16 cellular contexts compared by ENCODE assay signal in the genomic region with DNA sequence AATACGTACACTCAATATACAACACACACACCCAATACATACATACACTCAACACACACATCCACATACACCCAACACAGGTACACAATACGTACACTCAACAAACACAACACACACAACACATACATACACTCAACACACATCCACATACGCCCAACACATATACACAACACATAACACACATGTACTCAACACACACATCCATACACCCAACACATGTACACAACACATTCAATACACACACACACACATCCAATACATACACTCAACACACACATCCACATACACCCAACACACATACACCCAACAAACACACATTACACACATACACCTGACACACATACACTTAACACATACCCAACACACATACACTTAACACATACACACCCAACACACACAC.
"Had no signal": no experiment of that assay in that cellular context is flagged by ENCODE, and none has a peak within 500 bp of the region (broad histone marks: within the 10 kb centered on the region; RNA-seq: fewer than 3 reads in every experiment).

No MANE protein-coding gene starts in this region.

- H3K27ac ChIP-seq: spleen, testis, upper lobe of left lung had no signal

- H3K4me1 Mint-ChIP-seq: memory B cell; stimulated activated memory B cell treated with anti-CD40 and anti-IgM and Interleukin-4, amounts not matched to agents 10 μg/mL and 1 μg/mL and 100 μg/mL, for 72 hours had no signal

- H3K4me3 ChIP-seq: spleen, testis, upper lobe of left lung had no signal

- ATAC-seq: activated T-cell treated with anti-CD3 and anti-CD28 coated beads, Interleukin-2, amount 50 U/mL, for 72 hours; esophagus mucosa; natural killer cell; stimulated activated memory B cell treated with anti-CD40 and anti-IgM and Interleukin-4, amounts not matched to agents 10 μg/mL and 1 μg/mL and 100 μg/mL, for 72 hours had no signal

- FAIRE-seq: TTC549 had no signal

- H3K36me3 Mint-ChIP-seq: natural killer cell had no signal

- H3K9me3 Mint-ChIP-seq: activated T-cell treated with anti-CD3 and anti-CD28 coated beads, Interleukin-2, amount 50 U/mL, for 72 hours; memory B cell; natural killer cell; stimulated activated memory B cell treated with anti-CD40 and anti-IgM and Interleukin-4, amounts not matched to agents 10 μg/mL and 1 μg/mL and 100 μg/mL, for 72 hours; T-helper 2 cell treated with Interferon-gamma antibody and Interleukin-4, amounts not matched to agents 5 μg/mL and 100 μg/mL, for 36 hours had no signal

- H3K36me3 ChIP-seq: upper lobe of left lung had no signal

- H3K27me3 Mint-ChIP-seq: memory B cell; stimulated activated memory B cell treated with anti-CD40 and anti-IgM and Interleukin-4, amounts not matched to agents 10 μg/mL and 1 μg/mL and 100 μg/mL, for 72 hours had no signal

- DNase-seq: activated CD4-positive, alpha-beta T cell treated with anti-CD3 and anti-CD28 coated beads, Interleukin-2, amount 50 U/mL, for 4 hours; activated effector memory CD4-positive, alpha-beta T cell treated with anti-CD3 and anti-CD28 coated beads, Interleukin-2, amount 50 U/mL, for 16 hours; activated naive CD4-positive, alpha-beta T cell treated with anti-CD3 and anti-CD28 coated beads, Interleukin-2, amount 50 U/mL, for 16 hours; activated T-cell treated with anti-CD3 and anti-CD28 coated beads, Interleukin-2, amount 50 U/mL, for 72 hours; aorta; cortex of kidney; natural killer cell; spleen; stimulated activated CD4-positive, alpha-beta T cell treated with anti-CD3 and anti-CD28 coated beads, Interleukin-4, amount 100 ng/mL, for 4 hours; testis; upper lobe of left lung had no signal

- H3K27ac Mint-ChIP-seq: activated T-cell treated with anti-CD3 and anti-CD28 coated beads, Interleukin-2, amount 50 U/mL, for 72 hours; memory B cell; natural killer cell; stimulated activated memory B cell treated with anti-CD40 and anti-IgM and Interleukin-4, amounts not matched to agents 10 μg/mL and 1 μg/mL and 100 μg/mL, for 72 hours; T-helper 2 cell treated with Interferon-gamma antibody and Interleukin-4, amounts not matched to agents 5 μg/mL and 100 μg/mL, for 36 hours had no signal

- H3K4me1 ChIP-seq: spleen, testis, upper lobe of left lung had no signal

- H3K9me3 ChIP-seq: spleen, testis, upper lobe of left lung had no signal

- H3K27me3 ChIP-seq: spleen, testis, upper lobe of left lung had no signal

- H3K4me3 Mint-ChIP-seq: activated T-cell treated with anti-CD3 and anti-CD28 coated beads, Interleukin-2, amount 50 U/mL, for 72 hours; memory B cell; natural killer cell; stimulated activated memory B cell treated with anti-CD40 and anti-IgM and Interleukin-4, amounts not matched to agents 10 μg/mL and 1 μg/mL and 100 μg/mL, for 72 hours; T-helper 2 cell treated with Interferon-gamma antibody and Interleukin-4, amounts not matched to agents 5 μg/mL and 100 μg/mL, for 36 hours had no signal
